ENCODE assay signal across 15 cellular contexts in genomic region chr19:19171821-19172532, GRCh38. TPM values are rescaled to one million over a fixed set of nuclear protein-coding genes. Genes with fewer than 3 reads are reported as not detected.
A peak's percentile ranks its signal among the peaks of the same experiment; 100 is the strongest.
DNase-seq lines count a peak whose midpoint lies in the region; ATAC-seq and TF ChIP-seq lines count a peak whose summit lies in the region.
"Had no signal": no experiment of that assay in that cellular context is flagged by ENCODE, and none has a peak within 500 bp of the region (broad histone marks: within the 10 kb centered on the region; RNA-seq: fewer than 3 reads in every experiment).

No MANE protein-coding gene starts in this region.

- TF ChIP-seq CTCF in NB4 (IDR thresholded peaks at IDR 0.05; ENCODE audit: low read depth, low read length) (no peak), brain microvascular endothelial cell (IDR thresholded peaks at IDR 0.05; ENCODE audit: low read depth, low read length, missing control alignments) (no peak), endothelial cell (IDR thresholded peaks at IDR 0.05; ENCODE audit: unreplicated experiment) (no peak)

- H3K9me3 Mint-ChIP-seq in endothelial cell (ENCODE audit: unreplicated experiment): no peaks in the 10 kb centered on the region
- no peaks in the 10 kb centered on the region for H3K9me3 Mint-ChIP-seq in stimulated activated naive CD8-positive, alpha-beta T cell treated with anti-CD3 and anti-CD28 coated beads, Interleukin-15, amount 100 ng/mL, for 72 hours
- H3K9me3 Mint-ChIP-seq: activated B cell treated with CpG ODN at 0.5 μM for 24 hours, naive B cell had no signal

- peaks cover 2% of the 10 kb centered on the region for H3K36me3 ChIP-seq in brain microvascular endothelial cell (replicated peaks)

- no peak overlapping the region for H3K4me3 ChIP-seq in NB4 (ENCODE audit: low read depth, low read length)
- no peak overlapping the region for H3K4me3 ChIP-seq in brain microvascular endothelial cell (ENCODE audit: low read depth, low read length)

- peaks cover 6% of the 10 kb centered on the region for H3K4me1 Mint-ChIP-seq in endothelial cell (ENCODE audit: unreplicated experiment)
- H3K4me1 Mint-ChIP-seq in stimulated activated naive CD8-positive, alpha-beta T cell treated with anti-CD3 and anti-CD28 coated beads, Interleukin-15, amount 100 ng/mL, for 72 hours: peaks cover 22% of the 10 kb centered on the region

- no peak overlapping the region for H3K27ac ChIP-seq in brain microvascular endothelial cell

- no peak overlapping the region for H3K27ac Mint-ChIP-seq in endothelial cell (ENCODE audit: unreplicated experiment)
- peak overlapping the region in 1 of 2 donors; percentile 39 for H3K27ac Mint-ChIP-seq in stimulated activated naive CD8-positive, alpha-beta T cell treated with anti-CD3 and anti-CD28 coated beads, Interleukin-15, amount 100 ng/mL, for 72 hours
- H3K27ac Mint-ChIP-seq: activated B cell treated with CpG ODN at 0.5 μM for 24 hours, naive B cell had no signal

- peak; percentile 15 for TF ChIP-seq POLR2A in GM15510 (IDR thresholded peaks at IDR 0.05; ENCODE audit: borderline replicate concordance, extremely low read depth, insufficient read length)
- TF ChIP-seq POLR2A in NB4 (IDR thresholded peaks at IDR 0.05; ENCODE audit: extremely low read depth, insufficient read length): no peak

- H3K36me3 Mint-ChIP-seq in endothelial cell (ENCODE audit: low read depth, unreplicated experiment): peaks cover under 1% of the 10 kb centered on the region
- H3K36me3 Mint-ChIP-seq: naive B cell had no signal

- H3K27me3 ChIP-seq in brain microvascular endothelial cell (replicated peaks): no peaks in the 10 kb centered on the region

- ATAC-seq in stimulated activated naive CD8-positive, alpha-beta T cell treated with anti-CD3 and anti-CD28 coated beads, Interleukin-15, amount 100 ng/mL, for 72 hours: no peak

- H3K27me3 Mint-ChIP-seq in endothelial cell (ENCODE audit: unreplicated experiment): peaks cover 11% of the 10 kb centered on the region
- H3K27me3 Mint-ChIP-seq in stimulated activated naive CD8-positive, alpha-beta T cell treated with anti-CD3 and anti-CD28 coated beads, Interleukin-15, amount 100 ng/mL, for 72 hours: peaks cover 17% of the 10 kb centered on the region
- H3K27me3 Mint-ChIP-seq: activated B cell treated with CpG ODN at 0.5 μM for 24 hours had no signal

- in situ Hi-C loops in brain microvascular endothelial cell (cut with HindIII; ENCODE audit: low pct_ligation_motif_present, low sequenced_read_pairs): no loop called here

- peak; percentile 74 for DNase-seq in NB4 (ENCODE audit: low read depth)
- peak; percentile 31 for DNase-seq in brain microvascular endothelial cell
- peak; percentile 14 for DNase-seq in non-pigmented ciliary epithelial cell (ENCODE audit: low read depth)
- no peak for DNase-seq in endothelial cell (ENCODE audit: low spot score)
- DNase-seq in NCI-H82 (lab: John Stamatoyannopoulos, UW): no peak
- no peak for DNase-seq in stimulated activated naive CD8-positive, alpha-beta T cell treated with anti-CD3 and anti-CD28 coated beads, Interleukin-15, amount 100 ng/mL, for 72 hours
- DNase-seq: activated B cell treated with CpG ODN at 0.5 μM for 24 hours; activated effector memory CD4-positive, alpha-beta T cell treated with anti-CD3 and anti-CD28 coated beads, Interleukin-2, amount 50 U/mL, for 16 hours; dermis blood vessel endothelial cell; naive B cell; NCI-H748 treated with DMSO at 0.1 percent for 48 hours; stimulated activated CD4-positive, alpha-beta T cell treated with anti-CD3 and anti-CD28 coated beads, Interleukin-4, amount 100 ng/mL, for 1 hour had no signal

- no peak overlapping the region for H3K4me3 Mint-ChIP-seq in endothelial cell (ENCODE audit: unreplicated experiment)
- H3K4me3 Mint-ChIP-seq in stimulated activated naive CD8-positive, alpha-beta T cell treated with anti-CD3 and anti-CD28 coated beads, Interleukin-15, amount 100 ng/mL, for 72 hours: no peak overlapping the region
- H3K4me3 Mint-ChIP-seq: activated B cell treated with CpG ODN at 0.5 μM for 24 hours had no signal

RNA-seq across cellular contexts. Expression of gene MEF2B, which starts 1.9 kb away (rescaled TPM):
- 0.97 TPM for total RNA-seq in endothelial cell (ENCODE audit: unreplicated experiment)
- total RNA-seq: HT1080, temporal lobe had no signal

RNA-seq across cellular contexts. Expression of gene BORCS8, which starts 20.0 kb away (rescaled TPM):
- total RNA-seq in endothelial cell (ENCODE audit: unreplicated experiment): 31.3 TPM

RNA-seq across cellular contexts. Expression of gene RFXANK, which starts 20.1 kb away (rescaled TPM):
- total RNA-seq in endothelial cell (ENCODE audit: unreplicated experiment): 131 TPM

RNA-seq across cellular contexts. Expression of gene NR2C2AP, which starts 31.2 kb away (rescaled TPM):
- total RNA-seq in endothelial cell (ENCODE audit: unreplicated experiment): 4.3 TPM

RNA-seq across cellular contexts. Expression of gene TMEM161A, which starts 33.7 kb away (rescaled TPM):
- total RNA-seq in endothelial cell (ENCODE audit: unreplicated experiment): 25.1 TPM

Comparison
In these comparisons a context has a peak if more than half of its experiments do, and no peak if none do; other contexts are left out.
1. DNase-seq: peak in NB4 (single experiment), brain microvascular endothelial cell (single experiment) and non-pigmented ciliary epithelial cell (single experiment); none in endothelial cell (single experiment), NCI-H82 (single experiment) and stimulated activated naive CD8-positive, alpha-beta T cell treated with anti-CD3 and anti-CD28 coated beads, Interleukin-15, amount 100 ng/mL, for 72 hours (0 of 2).